In the genomic region with DNA sequence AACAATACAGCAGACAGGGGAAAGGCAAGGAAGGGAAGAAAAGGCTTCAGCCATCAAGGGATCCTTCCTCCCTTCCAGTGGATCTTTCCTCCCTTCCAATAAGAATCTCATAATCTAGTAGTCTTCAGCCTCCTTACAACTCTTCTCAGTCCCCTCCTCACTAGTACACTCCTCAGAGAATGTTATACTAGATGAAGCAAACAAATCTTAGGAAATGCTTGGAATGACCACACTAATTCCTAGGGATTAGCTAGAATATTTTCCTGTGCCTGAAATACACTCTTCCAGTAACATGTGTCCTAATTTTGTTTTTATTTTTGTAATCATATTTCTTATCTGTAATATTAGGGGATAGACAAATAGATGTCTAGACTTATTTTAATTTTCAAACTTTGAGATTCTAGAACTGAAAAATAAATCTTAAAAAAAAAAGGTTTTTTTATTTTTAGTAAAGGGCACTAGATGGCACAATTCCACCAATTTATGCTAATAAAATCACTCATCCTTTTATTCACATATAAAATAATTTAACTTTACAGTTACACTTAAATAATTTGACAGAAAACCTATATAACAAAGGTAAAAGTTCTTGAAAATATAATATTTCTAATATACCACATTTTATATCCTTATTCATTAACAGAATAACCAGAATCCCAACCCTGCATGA, we compare ENCODE assay signal across 11 cellular contexts. TPM values are rescaled to one million over a fixed set of nuclear protein-coding genes. Genes with fewer than 3 reads are reported as not detected.
A peak's percentile ranks its signal among the peaks of the same experiment; 100 is the strongest.
DNase-seq lines count a peak whose midpoint lies in the region; ATAC-seq and TF ChIP-seq lines count a peak whose summit lies in the region.
"Had no signal": no experiment of that assay in that cellular context is flagged by ENCODE, and none has a peak within 500 bp of the region (broad histone marks: within the 10 kb centered on the region; RNA-seq: fewer than 3 reads in every experiment).

No MANE protein-coding gene starts in this region.

- peak; percentile 1 for TF ChIP-seq CTCF in AG09309 (IDR thresholded peaks at IDR 0.05; ENCODE audit: control insufficient read depth, insufficient read depth, low read depth, low read length, missing control alignments)
- peak in 2 of 3 experiments; percentile 36 to 46; a peak in 2 of 6 replicates for TF ChIP-seq CTCF in HCT116 (IDR thresholded peaks at IDR 0.05 in 2 of 3, conservative IDR thresholded peaks at IDR 0.05 in 1 of 3; ENCODE audit: borderline replicate concordance in 1 of 3, insufficient read depth in 1 of 3, low read depth in 2 of 3, low read length in 2 of 3)
- TF ChIP-seq CTCF in hepatocyte (IDR thresholded peaks at IDR 0.05; ENCODE audit: poor library complexity), result peak; percentile 51

- H3K4me2 ChIP-seq in HCT116 (ENCODE audit: low read length) (no peak overlapping the region), hepatocyte (no peak overlapping the region)

- H3K79me2 ChIP-seq in HCT116 (ENCODE audit: insufficient read depth, low read length), result no peaks in the 10 kb centered on the region
- no peaks in the 10 kb centered on the region for H3K79me2 ChIP-seq in hepatocyte

- no peaks in the 10 kb centered on the region for H4K20me1 ChIP-seq in HCT116 (ENCODE audit: insufficient read depth)
- H4K20me1 ChIP-seq in hepatocyte (ENCODE audit: insufficient read depth, poor library complexity, severe bottlenecking), result no peaks in the 10 kb centered on the region

- no peak for DNase-seq in AG09309 (ENCODE audit: low read depth)
- no peak for DNase-seq in HCT116 (ENCODE audit: low read depth, low spot score)
- DNase-seq in amniotic epithelial cell (ENCODE audit: low read depth), result peak; percentile 70
- DNase-seq in hepatocyte (ENCODE audit: low spot score), result no peak
- DNase-seq in islet precursor cell, result no peak
- DNase-seq in GOT3 (lab: John Stamatoyannopoulos, UW), result no peak
- no peak for DNase-seq in MG63
- DNase-seq: activated T-cell treated with anti-CD3 and anti-CD28 coated beads, Interleukin-2, amount 50 U/mL, for 24 hours; NCI-H524; right cardiac atrium had no signal

- H3K9me3 ChIP-seq in HCT116 (ENCODE audit: control insufficient read depth in 1 of 2, insufficient read depth in 1 of 2, low read depth in 1 of 2, low read length in 2 of 2) (no peaks in the 10 kb centered on the region), hepatocyte (ENCODE audit: low read depth) (no peaks in the 10 kb centered on the region), MG63 (no peaks in the 10 kb centered on the region)

- CTCF ChIA-PET in HCT116 (lab: Charles Lee), result interaction anchor here (1.0 kb wide), 1 partner anchor 906 kb away, joined by 6 read pairs; no protein-coding TSS in a partner anchor

- H3K4me3 ChIP-seq in AG09309 (ENCODE audit: control insufficient read depth, low read depth, low read length) (no peak overlapping the region), HCT116 (replicated peaks in 1 of 2; ENCODE audit: low read depth in 1 of 2, low read length in 2 of 2) (no peak overlapping the region), hepatocyte (no peak overlapping the region), MG63 (no peak overlapping the region)

- RAD21 ChIA-PET in HCT116 (lab: Charles Lee; ENCODE audit: low non-redundant PET in 1 of 2, low total read pairs in 2 of 2, uncharacterized antibody in 2 of 2, unreplicated experiment in 2 of 2), result no interaction called here

- H3K9me2 ChIP-seq in HCT116 (ENCODE audit: insufficient read depth), result no peaks in the 10 kb centered on the region
- no peaks in the 10 kb centered on the region for H3K9me2 ChIP-seq in hepatocyte (replicated peaks; ENCODE audit: insufficient read depth)

- POLR2A ChIA-PET in HCT116 (lab: Charles Lee), result no interaction called here

- H2AFZ ChIP-seq in HCT116 (ENCODE audit: low read depth, low read length, poor library complexity, severe bottlenecking) (peak overlapping the region; percentile 79), hepatocyte (no peak overlapping the region)

- intact Hi-C loops in HCT116 (cut with micrococcal nuclease), result loop anchor here (5.0 to 10.0 kb wide), 4 partner anchors 112 to 1312 kb away; partner anchors contain the start of gene RAP1GDS1

- TF ChIP-seq RAD21 in HCT116 (IDR thresholded peaks at IDR 0.05; ENCODE audit: low read depth), result peak; percentile 64

- H3K27ac ChIP-seq in HCT116 (ENCODE audit: low read depth, low read length) (no peak overlapping the region), hepatocyte (no peak overlapping the region)

- no TSS peak for BruUV-seq in HCT116 (replicated peaks; lab: Mats Ljungman, UMichigan)

- H3K27me3 ChIP-seq in HCT116 (ENCODE audit: insufficient read depth, low read length) (no peaks in the 10 kb centered on the region), hepatocyte (no peaks in the 10 kb centered on the region), MG63 (no peaks in the 10 kb centered on the region)

- no peaks in the 10 kb centered on the region for H3K36me3 ChIP-seq in HCT116 (ENCODE audit: control insufficient read depth in 1 of 2, insufficient read depth in 2 of 2, low read length in 2 of 2)
- no peaks in the 10 kb centered on the region for H3K36me3 ChIP-seq in hepatocyte (replicated peaks; ENCODE audit: insufficient read depth, low read depth)
- H3K36me3 ChIP-seq in MG63, result no peaks in the 10 kb centered on the region

- no peak for ATAC-seq in HCT116
- no peak for ATAC-seq in HG03432 (IDR thresholded peaks at IDR 0.05; ENCODE audit: unreplicated experiment)
- ATAC-seq: right cardiac atrium had no signal

- H3K9ac ChIP-seq in HCT116 (ENCODE audit: low read length), result no peak overlapping the region

- TF ChIP-seq POLR2A in HCT116 (IDR thresholded peaks at IDR 0.05; ENCODE audit: borderline replicate concordance, extremely low read depth, insufficient read depth, insufficient read length), result no peak

- no peaks in the 10 kb centered on the region for H3K4me1 ChIP-seq in HCT116 (ENCODE audit: control insufficient read depth in 1 of 2, insufficient read depth in 2 of 2, low read length in 2 of 2)
- H3K4me1 ChIP-seq in hepatocyte (ENCODE audit: insufficient read depth), result no peaks in the 10 kb centered on the region

TF ChIP-seq in HCT116, 20 proteins besides CTCF, POLR2A, EP300 and RAD21:
- no peak for TF ChIP-seq EGR1 (IDR thresholded peaks at IDR 0.05; ENCODE audit: low read depth)
- TF ChIP-seq ZNF274 (IDR thresholded peaks at IDR 0.05; ENCODE audit: low read depth, low read length), result no peak
- TF ChIP-seq CBX3 (IDR thresholded peaks at IDR 0.05; ENCODE audit: low read depth), result no peak
- no peak for TF ChIP-seq ZFX (IDR thresholded peaks at IDR 0.05)
- TF ChIP-seq SIN3A (IDR thresholded peaks at IDR 0.05; ENCODE audit: low read depth), result no peak
- TF ChIP-seq EZH2 (IDR thresholded peaks at IDR 0.05), result no peak
- no peak for TF ChIP-seq SP1 (IDR thresholded peaks at IDR 0.05; ENCODE audit: low read depth)
- TF ChIP-seq ZBTB33 (IDR thresholded peaks at IDR 0.05; ENCODE audit: extremely low read depth, insufficient replicate concordance, low read length), result no peak
- TF ChIP-seq SRF (IDR thresholded peaks at IDR 0.05; ENCODE audit: low read depth), result no peak
- TF ChIP-seq EZH2phosphoT487 (IDR thresholded peaks at IDR 0.05; ENCODE audit: borderline replicate concordance), result no peak

RNA-seq across cellular contexts. Expression of gene STPG2, which starts 7.0 kb away (rescaled TPM):
- total RNA-seq in HCT116 (2021; ENCODE audit: unreplicated experiment), result not detected
- 0.04 TPM in 1 of 2 replicates, not detected in the other for polyA plus RNA-seq in HCT116 (2012)
- total RNA-seq in hepatocyte, result 0.17 and 0.24 TPM in 2 replicates
- 0.94 and 0.98 TPM in 2 replicates for polyA plus RNA-seq in hepatocyte
- not detected in 2 replicates for total RNA-seq in MG63 (2014; rRNA removed; shearing (Covaris generic); ENCODE audit: low replicate concordance)
- polyA plus RNA-seq: right cardiac atrium had no signal

Comparison
In these comparisons a context has a peak if more than half of its experiments do, and no peak if none do; other contexts are left out.
1. CTCF ChIP-seq: peak in every context shown above with its lines; median percentile 51 in hepatocyte; 41 in HCT116; 1 in AG09309.